In genomic region chr21:35738342-35738961, GRCh38 we compare ENCODE assay signal across 12 cellular contexts.
DNase-seq lines count a peak whose midpoint lies in the region; ATAC-seq and TF ChIP-seq lines count a peak whose summit lies in the region.
"Had no signal": no experiment of that assay in that cellular context is flagged by ENCODE, and none has a peak within 500 bp of the region (broad histone marks: within the 10 kb centered on the region; RNA-seq: fewer than 3 reads in every experiment).

No MANE protein-coding gene starts in this region.

- intact Hi-C loops in tibial artery (cut with DNase I; ENCODE audit: low total_unique reads): no loop called here

- TF ChIP-seq CTCF in RWPE2 (IDR thresholded peaks at IDR 0.05; ENCODE audit: poor library complexity, severe bottlenecking) (peak; percentile 13), tibial artery (IDR thresholded peaks at IDR 0.05) (no peak)

- H3K27ac ChIP-seq in RWPE2 (ENCODE audit: poor library complexity, severe bottlenecking) (peak overlapping the region; percentile 93), tibial artery (peak overlapping the region; percentile 7 to 47)
- H3K27ac ChIP-seq: esophagus muscularis mucosa, spleen had no signal

- H3K36me3 ChIP-seq in RWPE2 (ENCODE audit: low read depth) (no peaks in the 10 kb centered on the region), tibial artery (no peaks in the 10 kb centered on the region)
- H3K36me3 ChIP-seq: esophagus muscularis mucosa, spleen had no signal

- no peak overlapping the region for H3K4me3 ChIP-seq in RWPE2 (ENCODE audit: severe bottlenecking)
- no peak overlapping the region for H3K4me3 ChIP-seq in tibial artery
- H3K4me3 ChIP-seq: esophagus muscularis mucosa, spleen had no signal

- H3K9me3 ChIP-seq in RWPE2 (ENCODE audit: severe bottlenecking) (peaks cover 4% of the 10 kb centered on the region), tibial artery (peaks cover 0 to 5% (median 0%) of the 10 kb centered on the region in 3 donors)

- no peaks in the 10 kb centered on the region for H3K27me3 ChIP-seq in RWPE2 (ENCODE audit: insufficient read depth, poor library complexity, severe bottlenecking)
- H3K27me3 ChIP-seq in tibial artery: no peaks in the 10 kb centered on the region

- H3K4me1 ChIP-seq in RWPE2 (ENCODE audit: insufficient read depth, poor library complexity, severe bottlenecking) (peaks cover 29% of the 10 kb centered on the region), tibial artery (peaks cover 0 to 19% (median 3%) of the 10 kb centered on the region in 4 donors)
- H3K4me1 ChIP-seq: spleen had no signal

- DNase-seq in NOMO-1 (lab: John Stamatoyannopoulos, UW; ENCODE audit: unreplicated experiment in 2 of 2) (peak; percentile 24 to 27), NOMO-1 treated with dmso at 0.1 percent for 144 hours (lab: John Stamatoyannopoulos, UW; ENCODE audit: unreplicated experiment) (no peak), RWPE2 (ENCODE audit: low spot score) (no peak), glomerular visceral epithelial cell (ENCODE audit: extremely low spot score) (peak; percentile 64), tibial artery (no peak), NCI-H1694 treated with DMSO at 0.1 percent for 48 hours (lab: John Stamatoyannopoulos, UW) (no peak), ecto neural progenitor cell (ENCODE audit: low spot score) (no peak), NCI-H526 treated with DMSO at 0.1 percent for 48 hours (lab: John Stamatoyannopoulos, UW) (no peak)
- DNase-seq: SIG-M5; spleen; stimulated activated naive CD4-positive, alpha-beta T cell had no signal

- ATAC-seq in RWPE2 (ENCODE audit: low read depth): peak; percentile 89

Comparison
In these comparisons a context has a peak if more than half of its experiments do, and no peak if none do; other contexts are left out.
1. DNase-seq: peak in NOMO-1 (2 of 2) and glomerular visceral epithelial cell (single experiment); none in NOMO-1 treated with dmso at 0.1 percent for 144 hours (single experiment), RWPE2 (single experiment), tibial artery (0 of 2), NCI-H1694 treated with DMSO at 0.1 percent for 48 hours (single experiment), ecto neural progenitor cell (single experiment) and NCI-H526 treated with DMSO at 0.1 percent for 48 hours (single experiment).